ENCODE assay signal across 10 cellular contexts in the genomic region with DNA sequence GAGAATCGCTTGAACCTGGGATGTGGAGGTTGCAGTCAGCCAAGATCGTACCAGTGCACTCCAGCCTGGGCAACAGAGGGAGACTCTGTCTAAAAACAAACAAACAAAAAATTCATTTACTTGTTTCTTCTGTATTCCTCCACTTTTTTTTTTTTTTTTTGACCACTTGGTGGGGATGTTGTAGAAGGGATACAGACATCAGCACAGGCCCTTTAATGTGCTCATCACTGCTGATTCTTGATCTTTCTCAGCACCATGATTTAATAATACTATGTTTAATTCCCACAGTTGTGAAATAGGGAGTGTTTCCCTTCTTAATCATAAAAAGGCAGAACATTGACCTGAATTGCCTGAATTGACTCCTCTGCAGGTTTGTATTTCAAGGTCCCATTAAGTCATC. TPM values are rescaled to one million over a fixed set of nuclear protein-coding genes. Genes with fewer than 3 reads are reported as not detected.
DNase-seq lines count a peak whose midpoint lies in the region; ATAC-seq and TF ChIP-seq lines count a peak whose summit lies in the region.
"Had no signal": no experiment of that assay in that cellular context is flagged by ENCODE, and none has a peak within 500 bp of the region (broad histone marks: within the 10 kb centered on the region; RNA-seq: fewer than 3 reads in every experiment).

No MANE protein-coding gene starts in this region.

- H4K8ac ChIP-seq in mesenchymal stem cell (ENCODE audit: low read length): no peak overlapping the region

- H3K4me2 ChIP-seq in mesenchymal stem cell (ENCODE audit: low read length, poor library complexity, severe bottlenecking): no peak overlapping the region

- H2BK5ac ChIP-seq in mesenchymal stem cell (ENCODE audit: low read depth, low read length, poor library complexity, severe bottlenecking): no peak overlapping the region

- H3K4me1 ChIP-seq in mesenchymal stem cell (ENCODE audit: control insufficient read depth, insufficient read depth, low read depth, low read length): peaks cover 5% of the 10 kb centered on the region

- no peak overlapping the region for H2AK5ac ChIP-seq in mesenchymal stem cell (ENCODE audit: low read length, severe bottlenecking)

- H3K18ac ChIP-seq in mesenchymal stem cell (ENCODE audit: low read depth in 1 of 2, low read length in 2 of 2): no peak overlapping the region

- H3K9me3 ChIP-seq in mesenchymal stem cell (ENCODE audit: control insufficient read depth, low read length): no peaks in the 10 kb centered on the region
- H3K9me3 ChIP-seq: Caco-2 had no signal

- peaks cover 5% of the 10 kb centered on the region for H3K79me1 ChIP-seq in mesenchymal stem cell (replicated peaks; ENCODE audit: low read length, poor library complexity, severe bottlenecking)

- no peaks in the 10 kb centered on the region for H3K27me3 ChIP-seq in mesenchymal stem cell (ENCODE audit: control insufficient read depth in 1 of 2, insufficient read depth in 1 of 2, low read length in 2 of 2)

- H4K91ac ChIP-seq in mesenchymal stem cell (ENCODE audit: low read length): no peak overlapping the region

- H3K27ac ChIP-seq in mesenchymal stem cell (ENCODE audit: low read length, poor library complexity, severe bottlenecking): no peak overlapping the region

- H3K23ac ChIP-seq in mesenchymal stem cell (ENCODE audit: low read length in 2 of 2): no peak overlapping the region

- POLR2A ChIA-PET in HEK293T (lab: Yijun Ruan, JAX): no interaction called here

- 80% methylated on average over 1 of the region's 2 CpGs for WGBS in mesenchymal stem cell

- H3K9ac ChIP-seq in mesenchymal stem cell (ENCODE audit: low read length): peak overlapping the region; percentile 27

- no peak overlapping the region for H3K4me3 ChIP-seq in mesenchymal stem cell (ENCODE audit: insufficient read depth in 1 of 2, low read depth in 1 of 2, low read length in 2 of 2)

- no peak for ATAC-seq in HG02973 (IDR thresholded peaks at IDR 0.05; ENCODE audit: unreplicated experiment)
- ATAC-seq: activated CD8-positive, alpha-beta memory T cell treated with anti-CD3 and anti-CD28 coated beads, Interleukin-2, amount 10 ng/mL, durations not matched to agents 7 days and 5 days had no signal

- no peak overlapping the region for H2BK120ac ChIP-seq in mesenchymal stem cell (ENCODE audit: low read depth, low read length)

- CTCF ChIA-PET in HEK293T (lab: Yijun Ruan, JAX): interaction anchor here (0.6 kb wide), 2 partner anchors 44 to 49 kb away, joined by 4 to 9 read pairs; a partner anchor contains a TSS

- DNase-seq in NCI-H2227 (lab: John Stamatoyannopoulos, UW; ENCODE audit: unreplicated experiment): peak; percentile 34
- no peak for DNase-seq in NCI-H2227 treated with DMSO at 0.1 percent for 48 hours (lab: John Stamatoyannopoulos, UW)
- DNase-seq in HEK293T (ENCODE audit: extremely low spot score): no peak
- DNase-seq in amniotic epithelial cell (ENCODE audit: low read depth): peak; percentile 80
- peak; percentile 69 for DNase-seq in mesenchymal stem cell
- no peak for DNase-seq in NCI-H446 (lab: John Stamatoyannopoulos, UW)
- DNase-seq in kidney glomerular epithelial cell (lab: John Stamatoyannopoulos, UW): no peak
- DNase-seq: activated CD8-positive, alpha-beta memory T cell treated with anti-CD3 and anti-CD28 coated beads, Interleukin-2, amount 10 ng/mL, durations not matched to agents 7 days and 5 days; Caco-2 had no signal

- H2AFZ ChIP-seq in mesenchymal stem cell (ENCODE audit: low read depth, low read length): no peak overlapping the region

- H3K14ac ChIP-seq in mesenchymal stem cell (ENCODE audit: low read length in 2 of 2): no peak overlapping the region

- peaks cover 33 to 43% of the 10 kb centered on the region in 2 experiments for H3K36me3 ChIP-seq in mesenchymal stem cell (ENCODE audit: control insufficient read depth in 1 of 2, insufficient read depth in 2 of 2, low read depth in 1 of 2, low read length in 2 of 2)

- H3K4ac ChIP-seq in mesenchymal stem cell (ENCODE audit: low read depth in 1 of 2, low read length in 2 of 2): no peak overlapping the region

- no peak overlapping the region for H2BK15ac ChIP-seq in mesenchymal stem cell (ENCODE audit: low read depth, poor library complexity, severe bottlenecking)

- no peak overlapping the region for H2BK12ac ChIP-seq in mesenchymal stem cell (ENCODE audit: low read length in 2 of 2)

TF ChIP-seq in HEK293T, 16 proteins besides CTCF, POLR2A, EP300 and RAD21:
- TF ChIP-seq ZNF384 (IDR thresholded peaks at IDR 0.05): 0 out of 2 replicates have a peak, but pooled peaks have one; percentile 25
- TF ChIP-seq CTBP1 (IDR thresholded peaks at IDR 0.05; ENCODE audit: borderline replicate concordance): no peak

RNA-seq across cellular contexts. Expression of a gene that starts 4.5 kb away (rescaled TPM):
- polyA plus RNA-seq in mesenchymal stem cell (2013, experiment 1 of 2): 65.8 TPM
- polyA plus RNA-seq in mesenchymal stem cell (2013, experiment 2 of 2): 64.2 TPM

RNA-seq across cellular contexts. Expression of a gene that starts 5.6 kb away (rescaled TPM):
- polyA plus RNA-seq in mesenchymal stem cell (2013, experiment 1 of 2): 29.8 TPM
- 28.0 TPM for polyA plus RNA-seq in mesenchymal stem cell (2013, experiment 2 of 2)

RNA-seq across cellular contexts. Expression of a gene that starts 21.1 kb away (rescaled TPM):
- 5.1 TPM for polyA plus RNA-seq in mesenchymal stem cell (2013, experiment 1 of 2)
- 5.0 TPM for polyA plus RNA-seq in mesenchymal stem cell (2013, experiment 2 of 2)

RNA-seq across cellular contexts. Expression of a gene that starts 25.4 kb away (rescaled TPM):
- polyA plus RNA-seq in mesenchymal stem cell (2013, experiment 1 of 2): 0.10 TPM
- polyA plus RNA-seq in mesenchymal stem cell (2013, experiment 2 of 2): 0.07 TPM

RNA-seq across cellular contexts. Expression of a gene that starts 25.6 kb away (rescaled TPM):
- 41.4 TPM for polyA plus RNA-seq in mesenchymal stem cell (2013, experiment 1 of 2)
- polyA plus RNA-seq in mesenchymal stem cell (2013, experiment 2 of 2): 41.0 TPM

Comparison
In these comparisons a context has a peak if more than half of its experiments do, and no peak if none do; other contexts are left out.
1. DNase-seq: peak in NCI-H2227 (single experiment), amniotic epithelial cell (single experiment) and mesenchymal stem cell (single experiment); none in NCI-H2227 treated with DMSO at 0.1 percent for 48 hours (single experiment), HEK293T (single experiment), NCI-H446 (0 of 2) and kidney glomerular epithelial cell (single experiment).